1 cellular context compared by ENCODE assay signal in the genomic region with DNA sequence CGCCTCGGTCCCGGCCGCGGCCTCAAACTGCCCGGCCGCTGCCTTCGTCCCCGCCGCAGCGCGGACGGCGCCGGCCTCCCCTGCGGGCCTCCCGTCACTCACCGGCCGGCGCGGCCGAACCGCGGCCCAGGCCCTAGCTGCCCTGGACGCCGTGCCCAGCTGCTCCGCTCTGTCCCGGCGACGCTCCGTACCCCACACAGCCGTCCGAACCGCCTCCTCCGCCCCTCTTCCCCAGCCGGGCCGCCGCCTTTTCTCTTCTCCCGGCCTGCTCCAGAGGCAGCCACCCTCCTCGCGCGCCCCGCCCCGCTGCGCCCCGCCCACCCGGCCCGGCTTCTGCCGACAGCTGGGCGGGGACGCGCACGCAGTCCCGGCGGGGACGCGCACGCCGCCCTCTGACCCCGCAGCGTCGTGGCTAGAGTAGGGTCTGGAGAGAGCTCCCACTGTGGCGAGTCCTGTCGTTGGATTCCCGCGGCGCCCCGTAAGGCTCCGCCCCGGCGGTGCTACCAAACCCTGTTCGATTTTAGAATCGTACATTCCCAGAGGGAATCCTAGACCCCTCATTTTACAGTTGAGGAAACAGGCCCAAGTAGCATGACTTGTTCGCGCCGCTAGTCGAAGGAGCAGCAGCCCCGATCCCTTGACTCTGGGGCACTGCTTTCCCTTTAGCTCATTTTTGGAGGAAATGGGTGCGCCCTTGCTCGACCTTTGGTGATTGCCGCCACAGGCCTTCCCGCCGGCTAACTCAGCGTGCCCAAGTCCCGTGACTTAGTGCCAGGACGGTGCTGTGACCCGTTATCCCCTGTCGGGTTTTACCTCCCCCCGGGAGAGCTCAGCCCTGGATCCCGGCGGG.
A peak's percentile ranks its signal among the peaks of the same experiment; 100 is the strongest.
TF ChIP-seq lines count a peak whose summit lies in the region.

TSS of gene FBXO30 (minus strand) at position 295 of the 850 bp plus-strand sequence. CDS start 8,390 bp downstream, outside the sequence.

TF ChIP-seq in HCT116, 20 proteins besides CTCF, POLR2A, EP300 and RAD21 (continued from another document):
- TF ChIP-seq REST (IDR thresholded peaks at IDR 0.05; ENCODE audit: low read depth) = no peak
- TF ChIP-seq TCF7L2 (IDR thresholded peaks at IDR 0.05; ENCODE audit: borderline replicate concordance, extremely low read depth, insufficient read depth, insufficient read length) = peak; percentile 38
- no peak for TF ChIP-seq ZNF274 (IDR thresholded peaks at IDR 0.05; ENCODE audit: low read depth, low read length)
- peak; percentile 42; the same call in 1 of the 2 replicates for TF ChIP-seq CBX3 (IDR thresholded peaks at IDR 0.05; ENCODE audit: low read depth)
- TF ChIP-seq ELF1 (IDR thresholded peaks at IDR 0.05; ENCODE audit: borderline replicate concordance, low read depth) = no peak
- TF ChIP-seq POLR2AphosphoS5 (IDR thresholded peaks at IDR 0.05; ENCODE audit: low read depth, low read length) = peak; percentile 87
- TF ChIP-seq EGR1 (IDR thresholded peaks at IDR 0.05; ENCODE audit: low read depth) = peak; percentile 21; the same call in 1 of the 2 replicates
- peak; percentile 70 for TF ChIP-seq YY1 (IDR thresholded peaks at IDR 0.05; ENCODE audit: extremely low read depth, insufficient replicate concordance, low read depth, low read length)
- TF ChIP-seq SRF (IDR thresholded peaks at IDR 0.05; ENCODE audit: low read depth) = no peak
